Comparison of ENCODE assay signal across 8 cellular contexts in the genomic region with DNA sequence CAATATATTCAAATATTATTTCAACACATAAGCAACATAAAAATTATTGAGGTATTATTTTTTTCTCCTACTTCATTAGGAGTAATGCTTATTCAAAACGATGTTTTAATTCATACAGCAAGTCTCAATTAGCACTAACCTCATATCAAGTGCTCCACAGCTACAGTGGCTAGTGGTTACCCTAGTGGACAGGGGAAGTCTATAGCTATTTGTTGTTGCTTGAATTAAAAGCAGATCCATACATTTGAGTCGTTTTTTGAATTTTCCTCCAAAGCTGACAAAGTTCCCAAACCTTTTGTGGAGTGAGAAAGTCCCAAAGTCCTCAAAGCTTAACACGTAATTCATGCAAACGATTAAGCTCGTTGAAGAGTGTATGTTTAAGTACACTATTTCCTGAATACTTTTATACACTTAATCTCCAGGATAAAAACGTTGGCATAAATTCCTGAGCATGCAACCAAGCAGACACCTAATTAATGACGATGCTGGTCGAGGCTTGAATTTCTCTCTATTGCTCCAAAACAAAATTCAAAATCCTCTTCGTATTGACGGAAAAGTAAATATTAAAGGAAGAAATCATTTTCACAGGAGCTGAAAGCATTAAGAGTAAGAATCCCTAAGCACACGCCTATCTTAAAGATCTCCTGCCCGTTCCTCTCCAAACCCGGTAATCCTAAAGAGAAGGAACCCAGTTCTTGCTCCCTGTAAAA. TPM values are rescaled to one million over a fixed set of nuclear protein-coding genes. Genes with fewer than 3 reads are reported as not detected.
DNase-seq lines count a peak whose midpoint lies in the region; ATAC-seq and TF ChIP-seq lines count a peak whose summit lies in the region.

No MANE protein-coding gene starts in this region.

- H3K4me3 Mint-ChIP-seq in activated CD4-positive, alpha-beta T cell treated with anti-CD3 and anti-CD28 coated beads, Interleukin-2, amount 10 ng/mL, durations not matched to agents 7 days and 5 days = peak overlapping the region; percentile 87
- H3K4me3 Mint-ChIP-seq in T-cell = peak overlapping the region; percentile 91 to 99 (median 96)

- no peaks in the 10 kb centered on the region for H3K9me3 Mint-ChIP-seq in activated CD4-positive, alpha-beta T cell treated with anti-CD3 and anti-CD28 coated beads, Interleukin-2, amount 10 ng/mL, durations not matched to agents 7 days and 5 days
- H3K9me3 Mint-ChIP-seq in T-cell = no peaks in the 10 kb centered on the region

- H3K27ac ChIP-seq in gastrocnemius medialis = peak overlapping the region; percentile 92 to 97 (median 94)

- no peak for DNase-seq in activated CD4-positive, alpha-beta T cell treated with anti-CD3 and anti-CD28 coated beads, Interleukin-2, amount 10 ng/mL, durations not matched to agents 7 days and 5 days
- no peak for DNase-seq in activated CD4-positive, alpha-beta T cell treated with anti-CD3 and anti-CD28 coated beads for 48 hours
- DNase-seq in T-cell (no peak), fibroblast of the aortic adventitia (ENCODE audit: low read depth) (peak; percentile 16), gastrocnemius medialis (no peak), DMS153 treated with DMSO at 0.1 percent for 48 hours (lab: John Stamatoyannopoulos, UW; ENCODE audit: unreplicated experiment) (no peak)

- H3K27ac Mint-ChIP-seq in activated CD4-positive, alpha-beta T cell treated with anti-CD3 and anti-CD28 coated beads, Interleukin-2, amount 10 ng/mL, durations not matched to agents 7 days and 5 days = peak overlapping the region; percentile 97
- H3K27ac Mint-ChIP-seq in T-cell = peak overlapping the region; percentile 91

- POLR2A ChIA-PET in activated CD4-positive, alpha-beta T cell treated with anti-CD3 and anti-CD28 coated beads, Interleukin-2, amount 10 ng/mL, durations not matched to agents 7 days and 5 days (lab: Charles Lee) = no interaction called here
- POLR2A ChIA-PET in T-cell (lab: Charles Lee) = interaction anchor here in 1 of 2 donors (0.6 kb wide), 1 partner anchor 1411 kb away, joined by 6 read pairs; no protein-coding TSS in a partner anchor

- H3K4me3 ChIP-seq in fibroblast of the aortic adventitia (ENCODE audit: low read depth, low read length) (peak overlapping the region; percentile 72), gastrocnemius medialis (peak overlapping the region; percentile 87 to 96 (median 90))

- no peak for TF ChIP-seq POLR2A in gastrocnemius medialis (IDR thresholded peaks at IDR 0.05)

- H3K9me3 ChIP-seq in gastrocnemius medialis = no peaks in the 10 kb centered on the region

- no peaks in the 10 kb centered on the region for H3K27me3 ChIP-seq in gastrocnemius medialis

- intact Hi-C loops in gastrocnemius medialis (cut with DNase I; ENCODE audit: low total_unique reads) = no loop called here

- no peaks in the 10 kb centered on the region for H3K36me3 ChIP-seq in gastrocnemius medialis

- no peak for ATAC-seq in T-cell (replicated peaks in 1 of 4)
- ATAC-seq in gastrocnemius medialis = no peak
- no peak for ATAC-seq in HG03354 (IDR thresholded peaks at IDR 0.05; ENCODE audit: poor library complexity, severe bottlenecking, unreplicated experiment)
- ATAC-seq in GM21423 (IDR thresholded peaks at IDR 0.05; ENCODE audit: unreplicated experiment) = no peak

- TF ChIP-seq CTCF in fibroblast of the aortic adventitia (IDR thresholded peaks at IDR 0.05; ENCODE audit: insufficient read depth, low read length) (peak; percentile 48), gastrocnemius medialis (IDR thresholded peaks at IDR 0.05 in 4 of 5, conservative IDR thresholded peaks at IDR 0.05 in 1 of 5) (no peak)

- CTCF ChIA-PET in activated CD4-positive, alpha-beta T cell treated with anti-CD3 and anti-CD28 coated beads, Interleukin-2, amount 10 ng/mL, durations not matched to agents 7 days and 5 days (lab: Charles Lee) = interaction anchor here (0.7 to 4.1 kb wide), 3 partner anchors 17 to 187 kb away, joined by 4 to 19 read pairs (median 4); no protein-coding TSS in a partner anchor
- CTCF ChIA-PET in T-cell (lab: Charles Lee) = interaction anchor here (0.6 to 1.4 kb wide), 5 partner anchors 15 to 176 kb away, joined by 3 to 10 read pairs (median 3); no protein-coding TSS in a partner anchor

- H3K27me3 Mint-ChIP-seq in activated CD4-positive, alpha-beta T cell treated with anti-CD3 and anti-CD28 coated beads, Interleukin-2, amount 10 ng/mL, durations not matched to agents 7 days and 5 days = peaks cover 18% of the 10 kb centered on the region
- no peaks in the 10 kb centered on the region for H3K27me3 Mint-ChIP-seq in T-cell

- in situ Hi-C loops in gastrocnemius medialis (cut with MboI; ENCODE audit: low sequenced_read_pairs in 4 of 4) = loop anchor here in 1 of 4 donors (25.0 kb wide), 1 partner anchor 97 kb away; no protein-coding TSS in a partner anchor

- H3K36me3 Mint-ChIP-seq in activated CD4-positive, alpha-beta T cell treated with anti-CD3 and anti-CD28 coated beads, Interleukin-2, amount 10 ng/mL, durations not matched to agents 7 days and 5 days (ENCODE audit: low read depth) = peaks cover 4% of the 10 kb centered on the region
- peaks cover 2% of the 10 kb centered on the region for H3K36me3 Mint-ChIP-seq in T-cell

- peaks cover 13 to 20% of the 10 kb centered on the region in 2 donors for H3K4me1 ChIP-seq in gastrocnemius medialis

- peaks cover 44% of the 10 kb centered on the region for H3K4me1 Mint-ChIP-seq in activated CD4-positive, alpha-beta T cell treated with anti-CD3 and anti-CD28 coated beads, Interleukin-2, amount 10 ng/mL, durations not matched to agents 7 days and 5 days
- peaks cover 63 to 65% (median 64%) of the 10 kb centered on the region in 3 donors for H3K4me1 Mint-ChIP-seq in T-cell

RNA-seq across cellular contexts. Expression of a gene that starts 1.0 kb away (rescaled TPM):
- 10 to 100 TPM; 80.4 to 88.0 TPM for total RNA-seq in activated CD4-positive, alpha-beta T cell treated with anti-CD3 and anti-CD28 coated beads, Interleukin-2, amount 10 ng/mL, durations not matched to agents 7 days and 5 days
- 100 to 1,000 TPM in 3 of 5 donors, 10 to 100 TPM in 2; 84.4 to 136 (median 117) TPM for total RNA-seq in T-cell
- total RNA-seq in fibroblast of the aortic adventitia (ENCODE audit: low replicate concordance) = 79.8 and 140 TPM in 2 replicates
- 10 to 100 TPM; 27.6 to 79.6 (median 30.5) TPM for total RNA-seq in gastrocnemius medialis

RNA-seq across cellular contexts. Expression of a gene that starts 7.5 kb away (rescaled TPM):
- total RNA-seq in activated CD4-positive, alpha-beta T cell treated with anti-CD3 and anti-CD28 coated beads, Interleukin-2, amount 10 ng/mL, durations not matched to agents 7 days and 5 days = not detected
- total RNA-seq in T-cell (not detected), fibroblast of the aortic adventitia (ENCODE audit: low replicate concordance) (not detected in 2 replicates), gastrocnemius medialis (under 1 TPM in 3 of 4 donors, not detected in 1; 0.23 to 0.66 (median 0.47) TPM)
